ENCODE assay signal across 17 cellular contexts in the genomic region with DNA sequence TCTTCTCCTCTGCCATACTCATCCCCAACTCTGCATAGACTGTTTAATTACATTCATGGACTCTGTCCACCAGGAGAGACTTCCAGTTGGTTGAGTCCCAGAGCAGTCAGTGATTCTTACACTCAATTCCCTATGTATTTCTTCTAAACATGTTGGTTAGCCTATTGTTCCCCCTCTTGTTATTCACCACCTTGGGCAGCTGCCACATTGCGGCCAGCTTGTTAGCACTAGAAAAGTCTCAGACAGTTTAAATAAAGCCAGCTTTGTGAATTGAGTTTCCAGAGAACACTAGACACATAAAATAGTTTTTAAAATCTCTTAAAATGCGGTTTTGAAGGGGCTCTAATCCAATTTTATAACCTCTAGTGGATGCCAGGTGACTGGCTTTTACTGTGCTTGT.
"Had no signal": no experiment of that assay in that cellular context is flagged by ENCODE, and none has a peak within 500 bp of the region (broad histone marks: within the 10 kb centered on the region; RNA-seq: fewer than 3 reads in every experiment).

No MANE protein-coding gene starts in this region.

- H3K36me3 ChIP-seq: colonic mucosa, lower lobe of right lung, tibial artery, uterus had no signal

- H3K4me3 ChIP-seq: colonic mucosa, lower lobe of right lung, tibial artery, uterus had no signal

- H3K27me3 ChIP-seq: colonic mucosa, tibial artery, uterus had no signal

- ATAC-seq: left cardiac atrium; lower lobe of right lung; naive thymus-derived CD4-positive, alpha-beta T cell; right cardiac atrium had no signal

- DNase-seq: activated CD4-positive, alpha-beta T cell treated with anti-CD3 and anti-CD28 coated beads, Interleukin-2, amount 50 U/mL, for 4 hours; activated CD4-positive, CD25-positive, alpha-beta regulatory T cell treated with anti-CD3 and anti-CD28 coated beads, Interleukin-2, amount 50 U/mL, for 72 hours; activated gamma-delta T cell; activated naive CD8-positive, alpha-beta T cell treated with anti-CD3 and anti-CD28 coated beads for 36 hours; activated T-cell treated with anti-CD3 and anti-CD28 coated beads, Interleukin-2, amount 50 U/mL, for 24 hours; caudate nucleus; colonic mucosa; effector CD4-positive, alpha-beta T cell; immature natural killer cell; left cardiac atrium; lower lobe of right lung; naive thymus-derived CD4-positive, alpha-beta T cell; small intestine; tibial artery; uterus had no signal

- H3K9me3 ChIP-seq: colonic mucosa, lower lobe of right lung, tibial artery, uterus had no signal

- H3K27ac ChIP-seq: colonic mucosa, lower lobe of right lung, parathyroid adenoma, tibial artery, uterus had no signal

- H3K4me1 ChIP-seq: colonic mucosa, lower lobe of right lung, parathyroid adenoma, tibial artery, uterus had no signal
